ENCODE assay signal across 8 cellular contexts in the genomic region with DNA sequence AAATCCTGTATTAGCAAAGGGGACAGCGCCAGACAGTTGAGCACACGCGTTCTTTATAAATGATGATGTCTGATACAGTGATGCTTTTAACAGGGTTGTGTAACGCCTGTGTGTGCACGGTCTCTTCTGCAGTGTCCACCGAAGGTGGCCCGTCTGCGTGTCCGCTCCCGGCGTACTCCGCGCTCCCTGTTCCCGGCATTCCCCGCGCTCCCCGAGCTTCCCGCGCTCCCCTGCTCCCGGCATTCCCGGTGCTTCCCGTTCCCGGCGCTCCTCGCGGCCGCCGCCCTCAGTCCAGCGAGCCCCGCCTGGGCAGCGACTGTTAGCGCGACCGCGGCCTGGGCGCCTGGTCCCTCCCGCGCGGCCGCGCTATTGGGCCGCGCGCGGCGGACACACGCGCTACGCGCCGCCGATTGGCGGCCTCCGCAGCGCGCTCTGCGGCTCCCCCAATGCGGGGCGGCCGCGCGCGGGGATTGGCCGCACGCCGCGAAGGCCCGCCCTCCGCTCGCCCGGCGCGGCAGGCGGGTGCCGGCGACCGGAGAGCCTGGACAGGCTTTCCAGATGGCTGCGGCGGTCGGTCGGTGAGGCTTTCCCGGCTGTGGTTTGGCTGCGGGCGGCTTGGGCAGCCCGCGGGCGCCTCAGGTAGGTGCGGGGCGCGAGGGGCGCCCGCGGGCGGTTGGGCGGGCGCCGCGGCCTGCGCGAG. TPM values are rescaled to one million over a fixed set of nuclear protein-coding genes. Genes with fewer than 3 reads are reported as not detected.
DNase-seq lines count a peak whose midpoint lies in the region; ATAC-seq and TF ChIP-seq lines count a peak whose summit lies in the region.

A gene (plus strand): TSS at position 497 of the 700 bp plus-strand sequence. CDS start 5,723 bp downstream, outside the sequence.

- H3K27me3 ChIP-seq in DND-41 (ENCODE audit: insufficient read depth, low read length, poor library complexity) (no peaks in the 10 kb centered on the region), GM23338 (ENCODE audit: insufficient read depth) (no peaks in the 10 kb centered on the region)

- peak within 1 kb of the TSS; percentile 83 for H3K27ac ChIP-seq in DND-41 (ENCODE audit: low read length)
- H3K27ac ChIP-seq in GM23338 (ENCODE audit: low read depth): peak within 1 kb of the TSS; percentile 96

- peaks cover 18% of the 10 kb centered on the region for H3K36me3 Mint-ChIP-seq in GM23338 (ENCODE audit: low read depth)
- H3K36me3 Mint-ChIP-seq in natural killer cell: no peaks in the 10 kb centered on the region

- peak within 1 kb of the TSS; percentile 85 for H2AFZ ChIP-seq in DND-41 (ENCODE audit: low read depth, low read length)
- peak within 1 kb of the TSS; percentile 63; the same call in 1 of the 2 replicates for H2AFZ ChIP-seq in GM23338

- H3K4me1 Mint-ChIP-seq in GM23338: peaks cover 34% of the 10 kb centered on the region
- peaks cover 33 to 38% of the 10 kb centered on the region in 2 donors for H3K4me1 Mint-ChIP-seq in natural killer cell
- peaks cover 43% of the 10 kb centered on the region for H3K4me1 Mint-ChIP-seq in stimulated activated naive CD8-positive, alpha-beta T cell treated with anti-CD3 and anti-CD28 coated beads, Interleukin-15, amount 100 ng/mL, for 72 hours

- no peak for TF ChIP-seq CTCF in DND-41 (IDR thresholded peaks at IDR 0.05; ENCODE audit: borderline replicate concordance, extremely low read depth, low read length, poor library complexity, severe bottlenecking)
- TF ChIP-seq CTCF in GM23338 (conservative IDR thresholded peaks at IDR 0.05; ENCODE audit: low read depth in 2 of 2): no peak
- no peak for TF ChIP-seq CTCF in fibroblast of pulmonary artery (IDR thresholded peaks at IDR 0.05; ENCODE audit: low read length, missing control alignments)
- TF ChIP-seq CTCF in natural killer cell (IDR thresholded peaks at IDR 0.05): no peak

- H3K4me3 Mint-ChIP-seq in GM23338 (peak within 1 kb of the TSS; percentile 95), natural killer cell (peak within 1 kb of the TSS; percentile 82)
- H3K4me3 Mint-ChIP-seq in stimulated activated naive CD8-positive, alpha-beta T cell treated with anti-CD3 and anti-CD28 coated beads, Interleukin-15, amount 100 ng/mL, for 72 hours: peak within 1 kb of the TSS; percentile 84 to 94

- peak within 1 kb of the TSS; percentile 97 for H3K27ac Mint-ChIP-seq in GM23338
- peak within 1 kb of the TSS; percentile 17 to 87 for H3K27ac Mint-ChIP-seq in natural killer cell
- H3K27ac Mint-ChIP-seq in stimulated activated naive CD8-positive, alpha-beta T cell treated with anti-CD3 and anti-CD28 coated beads, Interleukin-15, amount 100 ng/mL, for 72 hours: peak within 1 kb of the TSS; percentile 71 to 83

- H3K4me2 ChIP-seq in DND-41 (ENCODE audit: insufficient read depth, low read length) (peak within 1 kb of the TSS; percentile 97), GM23338 (peak within 1 kb of the TSS; percentile 98)

- H3K9me3 ChIP-seq in DND-41 (ENCODE audit: insufficient read depth, low read length, severe bottlenecking): no peaks in the 10 kb centered on the region

- peak; percentile 75 for DNase-seq in DND-41
- peak; percentile 96 for DNase-seq in GM23338 (ENCODE audit: low spot score)
- peak; percentile 95 for DNase-seq in LHCN-M2 (ENCODE audit: low read depth)
- peak; percentile 74 for DNase-seq in RPMI8226
- peak; percentile 67 for DNase-seq in activated effector memory CD4-positive, alpha-beta T cell treated with Interleukin-2 at 50 U/mL for 16 hours
- peak; percentile 94 for DNase-seq in fibroblast of pulmonary artery (ENCODE audit: low read depth)
- peak; percentile 73 for DNase-seq in natural killer cell
- DNase-seq in stimulated activated naive CD8-positive, alpha-beta T cell treated with anti-CD3 and anti-CD28 coated beads, Interleukin-15, amount 100 ng/mL, for 72 hours: peak; percentile 71 to 77

- peaks cover 38% of the 10 kb centered on the region for H3K36me3 ChIP-seq in DND-41 (ENCODE audit: insufficient read depth, low read length)
- H3K36me3 ChIP-seq in GM23338 (ENCODE audit: insufficient read depth): no peaks in the 10 kb centered on the region

- no peaks in the 10 kb centered on the region for H3K9me2 ChIP-seq in GM23338 (ENCODE audit: insufficient read depth)

- peak within 1 kb of the TSS; percentile 70 to 76 for H3K4me3 ChIP-seq in DND-41 (ENCODE audit: low read depth in 1 of 2, low read length in 2 of 2)
- H3K4me3 ChIP-seq in GM23338: peak within 1 kb of the TSS; percentile 97
- peak within 1 kb of the TSS; percentile 89 for H3K4me3 ChIP-seq in fibroblast of pulmonary artery (replicated peaks; ENCODE audit: low read depth, low read length)

- H3K9me3 Mint-ChIP-seq in GM23338: no peaks in the 10 kb centered on the region; the same call in 2 of the 3 replicates
- H3K9me3 Mint-ChIP-seq in natural killer cell: no peaks in the 10 kb centered on the region
- H3K9me3 Mint-ChIP-seq in stimulated activated naive CD8-positive, alpha-beta T cell treated with anti-CD3 and anti-CD28 coated beads, Interleukin-15, amount 100 ng/mL, for 72 hours: no peaks in the 10 kb centered on the region

- H3K79me2 ChIP-seq in DND-41 (ENCODE audit: insufficient read depth, low read length): peaks cover 55% of the 10 kb centered on the region
- peaks cover 45% of the 10 kb centered on the region for H3K79me2 ChIP-seq in GM23338 (replicated peaks; ENCODE audit: insufficient read depth)

- H4K20me1 ChIP-seq in DND-41 (ENCODE audit: insufficient read depth, low read length) (peaks cover 39% of the 10 kb centered on the region), GM23338 (replicated peaks; ENCODE audit: insufficient read depth) (peaks cover 30% of the 10 kb centered on the region)

- H3K9ac ChIP-seq in DND-41 (ENCODE audit: low read depth, low read length): peak within 1 kb of the TSS; percentile 85

- ATAC-seq in DND-41 (ENCODE audit: insufficient read depth, low read depth) (peak; percentile 84), GM23338 (peak; percentile 85), natural killer cell (peak; percentile 91 to 96 (median 95))
- peak; percentile 94 for ATAC-seq in stimulated activated naive CD8-positive, alpha-beta T cell treated with anti-CD3 and anti-CD28 coated beads, Interleukin-15, amount 100 ng/mL, for 72 hours

- peaks cover 53% of the 10 kb centered on the region for H3K4me1 ChIP-seq in DND-41 (ENCODE audit: insufficient read depth, low read length)
- H3K4me1 ChIP-seq in GM23338 (ENCODE audit: insufficient read depth): peaks cover 7% of the 10 kb centered on the region; the same call in 1 of the 2 replicates

- H3K27me3 Mint-ChIP-seq in GM23338 (ENCODE audit: insufficient read depth, low read depth, poor library complexity): peaks cover 29% of the 10 kb centered on the region
- H3K27me3 Mint-ChIP-seq in natural killer cell (ENCODE audit: low read depth in 2 of 2): no peaks in the 10 kb centered on the region
- H3K27me3 Mint-ChIP-seq in stimulated activated naive CD8-positive, alpha-beta T cell treated with anti-CD3 and anti-CD28 coated beads, Interleukin-15, amount 100 ng/mL, for 72 hours: no peaks in the 10 kb centered on the region

- H3F3A ChIP-seq in GM23338 (replicated peaks; ENCODE audit: low read depth): peaks cover 26% of the 10 kb centered on the region

- intact Hi-C loops in natural killer cell (cut with micrococcal nuclease): loop anchor here (2.0 to 5.0 kb wide), 2 partner anchors 42 to 59 kb away; a partner anchor contains a TSS

TF ChIP-seq in GM23338, 12 proteins besides CTCF, POLR2A, EP300 and RAD21:
- peak; percentile 80 for TF ChIP-seq POLR2AphosphoS5 (IDR thresholded peaks at IDR 0.05; ENCODE audit: low read depth)
- TF ChIP-seq CREB1 (CRISPR knock-in tag; IDR thresholded peaks at IDR 0.05; ENCODE audit: low read depth): peak; percentile 33; the same call in 1 of the 2 replicates
- no peak for TF ChIP-seq EZH2phosphoT487 (IDR thresholded peaks at IDR 0.05; ENCODE audit: unreplicated experiment)
- TF ChIP-seq, protein P1, sequence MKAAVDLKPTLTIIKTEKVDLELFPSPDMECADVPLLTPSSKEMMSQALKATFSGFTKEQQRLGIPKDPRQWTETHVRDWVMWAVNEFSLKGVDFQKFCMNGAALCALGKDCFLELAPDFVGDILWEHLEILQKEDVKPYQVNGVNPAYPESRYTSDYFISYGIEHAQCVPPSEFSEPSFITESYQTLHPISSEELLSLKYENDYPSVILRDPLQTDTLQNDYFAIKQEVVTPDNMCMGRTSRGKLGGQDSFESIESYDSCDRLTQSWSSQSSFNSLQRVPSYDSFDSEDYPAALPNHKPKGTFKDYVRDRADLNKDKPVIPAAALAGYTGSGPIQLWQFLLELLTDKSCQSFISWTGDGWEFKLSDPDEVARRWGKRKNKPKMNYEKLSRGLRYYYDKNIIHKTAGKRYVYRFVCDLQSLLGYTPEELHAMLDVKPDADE (IDR thresholded peaks at IDR 0.05): peak; percentile 56; the same call in 1 of the 2 replicates
- TF ChIP-seq NANOG (IDR thresholded peaks at IDR 0.05; ENCODE audit: borderline replicate concordance): no peak

RNA-seq across cellular contexts. Expression of the gene that starts here (rescaled TPM):
- total RNA-seq in GM23338 (2014; rRNA removed; shearing (Covaris generic)): 41.6 and 48.9 TPM in 2 replicates
- polyA plus RNA-seq in GM23338 (2016; fragmentation: Nextera tagmentation; extraction: Ambion mirVana): 11.4 and 12.2 TPM in 2 replicates
- total RNA-seq in LHCN-M2 (2014; rRNA removed): 29.4 and 30.9 TPM in 2 replicates
- 20.9 TPM for polyA plus RNA-seq in LHCN-M2 (2012)
- total RNA-seq in natural killer cell: 10 to 100 TPM; 45.3 to 64.7 (median 64.0) TPM

Comparison
In these comparisons a context has a peak if more than half of its experiments do, and no peak if none do; other contexts are left out.
1. Peak in every context shown above with its lines: DNase-seq, ATAC-seq, H3K4me3 ChIP-seq and H3K27ac ChIP-seq.